In the genomic region with DNA sequence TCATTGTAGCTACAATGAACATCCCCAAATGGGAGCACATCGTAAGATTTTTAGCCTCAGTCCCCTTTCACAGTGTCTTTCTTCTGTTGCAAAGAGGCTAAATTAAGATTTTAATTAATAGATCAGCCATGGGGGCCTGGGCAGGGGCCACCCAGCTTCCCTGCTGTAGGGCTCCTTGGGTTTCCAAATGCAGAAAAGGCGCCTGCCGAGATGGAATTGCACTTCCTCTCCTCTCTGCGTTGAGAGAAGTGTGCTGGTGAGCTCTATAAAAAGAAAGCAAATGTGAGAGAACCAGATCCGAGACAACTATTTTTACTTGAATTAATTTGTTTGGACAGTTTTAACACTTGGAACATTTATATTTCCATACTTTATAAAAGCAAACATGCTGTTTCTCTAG, we compare ENCODE assay signal across 1 cellular context.
TF ChIP-seq lines count a peak whose summit lies in the region.

No MANE protein-coding gene starts in this region.

TF ChIP-seq in SK-N-SH, 30 proteins besides CTCF, POLR2A, EP300 and RAD21 (continued from another document):
- TF ChIP-seq SIN3A (IDR thresholded peaks at IDR 0.05; ENCODE audit: borderline replicate concordance, low read depth, low read length), result no peak
- TF ChIP-seq POLR2AphosphoS5 (IDR thresholded peaks at IDR 0.05; ENCODE audit: low read depth, low read length), result no peak
- TF ChIP-seq YY1 (IDR thresholded peaks at IDR 0.05; ENCODE audit: low read depth), result no peak
- TF ChIP-seq, protein P1, sequence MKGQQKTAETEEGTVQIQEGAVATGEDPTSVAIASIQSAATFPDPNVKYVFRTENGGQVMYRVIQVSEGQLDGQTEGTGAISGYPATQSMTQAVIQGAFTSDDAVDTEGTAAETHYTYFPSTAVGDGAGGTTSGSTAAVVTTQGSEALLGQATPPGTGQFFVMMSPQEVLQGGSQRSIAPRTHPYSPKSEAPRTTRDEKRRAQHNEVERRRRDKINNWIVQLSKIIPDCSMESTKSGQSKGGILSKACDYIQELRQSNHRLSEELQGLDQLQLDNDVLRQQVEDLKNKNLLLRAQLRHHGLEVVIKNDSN (IDR thresholded peaks at IDR 0.05; ENCODE audit: borderline replicate concordance, low read depth), result no peak
TF ChIP-seq in SK-N-SH: peak in this region for 0.
